In the genomic region with DNA sequence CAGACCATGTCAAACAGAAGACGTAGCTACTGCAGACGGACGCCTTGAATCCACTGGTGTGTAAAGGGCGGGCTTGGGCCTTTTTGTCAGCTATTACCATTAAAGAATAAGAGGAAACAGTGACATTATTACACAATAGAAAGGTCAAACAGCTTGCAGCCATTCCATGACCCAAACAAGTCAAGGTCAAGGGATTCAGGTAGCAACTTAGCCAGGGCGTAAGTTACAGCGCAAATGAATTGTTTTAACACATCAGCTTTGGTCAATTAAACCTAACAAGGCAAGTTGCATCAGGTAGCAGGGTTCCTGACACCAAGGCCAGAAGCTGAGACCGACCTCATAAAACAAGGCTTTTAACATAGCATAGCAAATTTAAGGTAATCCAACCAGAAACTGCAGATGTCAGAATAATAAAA, we compare ENCODE assay signal across 15 cellular contexts. TPM values are rescaled to one million over a fixed set of nuclear protein-coding genes. Genes with fewer than 3 reads are reported as not detected.
DNase-seq lines count a peak whose midpoint lies in the region; ATAC-seq, FAIRE-seq and TF ChIP-seq lines count a peak whose summit lies in the region.
"Had no signal": no experiment of that assay in that cellular context is flagged by ENCODE, and none has a peak within 500 bp of the region (broad histone marks: within the 10 kb centered on the region; RNA-seq: fewer than 3 reads in every experiment).

No MANE protein-coding gene starts in this region.

- H3K9ac ChIP-seq in HepG2 (ENCODE audit: insufficient read depth, low read depth, low read length) (no peak overlapping the region), subcutaneous abdominal adipose tissue (ENCODE audit: low read length in 5 of 5) (no peak overlapping the region)

- DNase-seq in NCI-H748 (lab: John Stamatoyannopoulos, UW; ENCODE audit: unreplicated experiment) (peak; percentile 44), NCI-H748 treated with DMSO at 0.1 percent for 48 hours (lab: John Stamatoyannopoulos, UW) (no peak), bronchial epithelial cell (ENCODE audit: low read depth) (no peak), HepG2 (ENCODE audit: low spot score) (no peak), GM10248 (ENCODE audit: extremely low spot score) (no peak), RCC 7860 (ENCODE audit: low spot score) (no peak)
- no peak for DNase-seq in CD4-positive, alpha-beta T cell
- DNase-seq: activated naive CD8-positive, alpha-beta T cell treated with anti-CD3 and anti-CD28 coated beads, Interleukin-2, amount 10 ng/mL, durations not matched to agents 7 days and 5 days; dorsolateral prefrontal cortex; lower lobe of right lung; naive thymus-derived CD4-positive, alpha-beta T cell; NCI-H226; ovary had no signal

- intact Hi-C loops in HepG2 (cut with micrococcal nuclease; ENCODE audit: unreplicated experiment): no loop called here
- intact Hi-C loops in CD4-positive, alpha-beta T cell (cut with DNase I, micrococcal nuclease): no loop called here

- ATAC-seq in HepG2: no peak
- no peak for ATAC-seq in CD4-positive, alpha-beta T cell (ENCODE audit: poor library complexity)
- ATAC-seq: lower lobe of right lung; naive thymus-derived CD4-positive, alpha-beta T cell had no signal

- in situ Hi-C loops in HepG2 (cut with HindIII; ENCODE audit: extremely low pct_ligation_motif_present, low pct_unique_long_range_greater_than_20kb): loop anchor here (10.0 to 25.0 kb wide), 2 partner anchors 64 to 89 kb away; no protein-coding TSS in a partner anchor

- H3K27ac ChIP-seq in HepG2 (ENCODE audit: extremely low read length, insufficient read depth, low read length) (no peak overlapping the region), subcutaneous abdominal adipose tissue (ENCODE audit: low read depth, low read length) (peak overlapping the region; percentile 21)
- H3K27ac ChIP-seq in CD4-positive, alpha-beta T cell (ENCODE audit: low read depth, low read length): no peak overlapping the region
- H3K27ac ChIP-seq: cardiac muscle cell, lower lobe of right lung, ovary had no signal

- no peak overlapping the region for H3K4me3 Mint-ChIP-seq in CD4-positive, alpha-beta T cell
- H3K4me3 Mint-ChIP-seq: activated naive CD8-positive, alpha-beta T cell treated with anti-CD3 and anti-CD28 coated beads, Interleukin-2, amount 10 ng/mL, durations not matched to agents 7 days and 5 days; naive thymus-derived CD4-positive, alpha-beta T cell had no signal

- peaks cover 52% of the 10 kb centered on the region for H3K27me3 Mint-ChIP-seq in CD4-positive, alpha-beta T cell

- no peaks in the 10 kb centered on the region for H3K27me3 ChIP-seq in bronchial epithelial cell (ENCODE audit: control insufficient read depth, insufficient read depth, low read length)
- H3K27me3 ChIP-seq in HepG2 (ENCODE audit: control insufficient read depth in 1 of 2, insufficient read depth in 2 of 2, low read length in 2 of 2): no peaks in the 10 kb centered on the region
- H3K27me3 ChIP-seq in subcutaneous abdominal adipose tissue (ENCODE audit: control insufficient read depth in 5 of 5, insufficient read depth in 4 of 5, low read length in 5 of 5): no peaks in the 10 kb centered on the region
- H3K27me3 ChIP-seq in CD4-positive, alpha-beta T cell (ENCODE audit: control insufficient read depth, insufficient read depth, low read length): no peaks in the 10 kb centered on the region
- H3K27me3 ChIP-seq: cardiac muscle cell, dorsolateral prefrontal cortex, ovary had no signal

- TF ChIP-seq EP300 in HepG2 (IDR thresholded peaks at IDR 0.05; ENCODE audit: low read depth in 2 of 2, low read length in 2 of 2): no peak
- TF ChIP-seq EP300 in HepG2 (CRISPR knock-in tag; IDR thresholded peaks at IDR 0.05; ENCODE audit: borderline replicate concordance): no peak

- H3K36me3 ChIP-seq in bronchial epithelial cell (ENCODE audit: control insufficient read depth, insufficient read depth, low read length) (peaks cover 1% of the 10 kb centered on the region), HepG2 (replicated peaks in 1 of 2; ENCODE audit: control insufficient read depth in 1 of 2, insufficient read depth in 2 of 2, low read length in 2 of 2) (no peaks in the 10 kb centered on the region), subcutaneous abdominal adipose tissue (ENCODE audit: control insufficient read depth in 5 of 5, insufficient read depth in 5 of 5, low read length in 5 of 5) (no peaks in the 10 kb centered on the region)
- H3K36me3 ChIP-seq: cardiac muscle cell, lower lobe of right lung, ovary had no signal

- no peak overlapping the region for H3K27ac Mint-ChIP-seq in CD4-positive, alpha-beta T cell
- H3K27ac Mint-ChIP-seq: activated naive CD8-positive, alpha-beta T cell treated with anti-CD3 and anti-CD28 coated beads, Interleukin-2, amount 10 ng/mL, durations not matched to agents 7 days and 5 days; naive thymus-derived CD4-positive, alpha-beta T cell had no signal

- no peaks in the 10 kb centered on the region for H3K4me1 Mint-ChIP-seq in CD4-positive, alpha-beta T cell (ENCODE audit: low read depth)
- H3K4me1 Mint-ChIP-seq: activated naive CD8-positive, alpha-beta T cell treated with anti-CD3 and anti-CD28 coated beads, Interleukin-2, amount 10 ng/mL, durations not matched to agents 7 days and 5 days; naive thymus-derived CD4-positive, alpha-beta T cell had no signal

- CTCF ChIA-PET in HepG2 (lab: Yijun Ruan, JAX; ENCODE audit: low intra/inter-chr PET ratio, low total read pairs): no interaction called here
- CTCF ChIA-PET in GM10248 (lab: Yijun Ruan, JAX): interaction anchor here (1.2 kb wide), 1 partner anchor 21 kb away, joined by 4 read pairs; no protein-coding TSS in a partner anchor
- CTCF ChIA-PET in CD4-positive, alpha-beta T cell (lab: Charles Lee): no interaction called here

- H3K4me1 ChIP-seq in HepG2 (ENCODE audit: insufficient read depth, low read length) (peaks cover 60% of the 10 kb centered on the region), subcutaneous abdominal adipose tissue (ENCODE audit: control insufficient read depth in 5 of 5, insufficient read depth in 5 of 5, low read length in 5 of 5) (peaks cover 0 to 61% (median 50%) of the 10 kb centered on the region in 5 donors)

- H3K9me3 Mint-ChIP-seq in CD4-positive, alpha-beta T cell: no peaks in the 10 kb centered on the region
- H3K9me3 Mint-ChIP-seq: activated naive CD8-positive, alpha-beta T cell treated with anti-CD3 and anti-CD28 coated beads, Interleukin-2, amount 10 ng/mL, durations not matched to agents 7 days and 5 days had no signal

- TF ChIP-seq CTCF in bronchial epithelial cell (IDR thresholded peaks at IDR 0.05; ENCODE audit: insufficient read depth, low read length, severe bottlenecking) (no peak), HepG2 (CRISPR knock-in tag; IDR thresholded peaks at IDR 0.05) (no peak), GM10248 (IDR thresholded peaks at IDR 0.05; ENCODE audit: control extremely low read depth, extremely low read depth, low read depth, missing control alignments) (no peak)
- no peak for TF ChIP-seq CTCF in CD4-positive, alpha-beta T cell (IDR thresholded peaks at IDR 0.05)

- no peak overlapping the region for H2AFZ ChIP-seq in HepG2 (ENCODE audit: low read length)

- no peaks in the 10 kb centered on the region for H4K20me1 ChIP-seq in HepG2 (ENCODE audit: insufficient read depth, low read length)

- BruUV-seq in HepG2 (replicated peaks; lab: Mats Ljungman, UMichigan): no TSS peak

- peak; percentile 32 for FAIRE-seq in bronchial epithelial cell (lab: Jason Lieb, UNC)
- no peak for FAIRE-seq in HepG2 (lab: Jason Lieb, UNC)
- FAIRE-seq in RCC 7860 (lab: Jason Lieb, UNC): no peak

- TF ChIP-seq POLR2A in HepG2 (IDR thresholded peaks at IDR 0.05; ENCODE audit: insufficient read depth in 1 of 2, low read depth in 2 of 2, low read length in 2 of 2): no peak

- H3K36me3 Mint-ChIP-seq in CD4-positive, alpha-beta T cell (ENCODE audit: low read depth): no peaks in the 10 kb centered on the region
- H3K36me3 Mint-ChIP-seq: activated naive CD8-positive, alpha-beta T cell treated with anti-CD3 and anti-CD28 coated beads, Interleukin-2, amount 10 ng/mL, durations not matched to agents 7 days and 5 days; naive thymus-derived CD4-positive, alpha-beta T cell had no signal

- H3K4me3 ChIP-seq in bronchial epithelial cell (ENCODE audit: low read depth, low read length): no peak overlapping the region
- no peak overlapping the region for H3K4me3 ChIP-seq in HepG2 (replicated peaks in 1 of 3; ENCODE audit: insufficient read depth in 1 of 3, low read depth in 2 of 3, low read length in 3 of 3)
- H3K4me3 ChIP-seq in subcutaneous abdominal adipose tissue (ENCODE audit: low read depth in 1 of 5, low read length in 5 of 5): peak overlapping the region in 1 of 5 donors; percentile 3
- H3K4me3 ChIP-seq: cardiac muscle cell, lower lobe of right lung, ovary had no signal

- POLR2A ChIA-PET in HepG2 (lab: Yijun Ruan, JAX): no interaction called here
- POLR2A ChIA-PET in GM10248 (lab: Yijun Ruan, JAX): no interaction called here
- POLR2A ChIA-PET in CD4-positive, alpha-beta T cell (lab: Charles Lee): no interaction called here

- H3K9me3 ChIP-seq in HepG2 (ENCODE audit: low read length) (no peaks in the 10 kb centered on the region), subcutaneous abdominal adipose tissue (ENCODE audit: control insufficient read depth in 5 of 5, low read length in 5 of 5) (no peaks in the 10 kb centered on the region)
- H3K9me3 ChIP-seq in CD4-positive, alpha-beta T cell (ENCODE audit: control insufficient read depth, low read length): no peaks in the 10 kb centered on the region
- H3K9me3 ChIP-seq: lower lobe of right lung, ovary had no signal

- TF ChIP-seq RAD21 in HepG2 (CRISPR knock-in tag; IDR thresholded peaks at IDR 0.05): no peak

- no peak overlapping the region for H3K4me2 ChIP-seq in HepG2 (ENCODE audit: low read depth, low read length)

- WGBS in HepG2 (ENCODE audit: low lambda C conversion rate): 42% methylated on average over 6 of the region's 7 CpGs

- H3K79me2 ChIP-seq in HepG2 (ENCODE audit: insufficient read depth, low read length): no peaks in the 10 kb centered on the region

RNA-seq across cellular contexts. Expression of a gene that starts 15.3 kb away (rescaled TPM):
- 11.6 and 11.9 TPM in 2 replicates for total RNA-seq in bronchial epithelial cell
- 2.4 and 4.6 TPM in 2 replicates for total RNA-seq in HepG2 (2016; rRNA removed; fragmentation: Illumina TruSeq; extraction: Trizol)
- total RNA-seq in HepG2 (2016; cell fraction: cytosol; rRNA removed; fragmentation: Illumina TruSeq; extraction: Trizol; ENCODE audit: low read depth): 4.1 TPM in 2 replicates
- total RNA-seq in HepG2 (2016; cell fraction: insoluble cytoplasmic fraction; rRNA removed; fragmentation: Illumina TruSeq; extraction: Trizol): 1.6 and 4.1 TPM in 2 replicates
- total RNA-seq in HepG2 (2016; cell fraction: membrane; rRNA removed; fragmentation: Illumina TruSeq; extraction: Trizol): 1.4 and 1.6 TPM in 2 replicates
- 18.2 and 18.4 TPM in 2 replicates for total RNA-seq in HepG2 (2016; cell fraction: nucleus; rRNA removed; fragmentation: Illumina TruSeq; extraction: Trizol)
- 0.98 and 1.4 TPM in 2 replicates for polyA plus RNA-seq in HepG2 (2011; rRNA removed)
- 0.17 and 0.32 TPM in 2 replicates for polyA plus RNA-seq in HepG2 (2011; cell fraction: cytosol; rRNA removed)
- polyA plus RNA-seq in HepG2 (2011; cell fraction: nucleus; rRNA removed): 3.9 and 4.5 TPM in 2 replicates
- polyA plus RNA-seq in HepG2 (2012): 1.1 and 1.7 TPM in 2 replicates
- polyA plus RNA-seq in HepG2 (2016; cell fraction: cytosol; fragmentation: Illumina TruSeq; extraction: Trizol; ENCODE audit: low read depth): 0.20 TPM in 2 replicates
- polyA plus RNA-seq in HepG2 (2016; cell fraction: insoluble cytoplasmic fraction; fragmentation: Illumina TruSeq; extraction: Trizol; ENCODE audit: low read depth): 1.4 and 1.7 TPM in 2 replicates
- 0.31 and 0.49 TPM in 2 replicates for polyA plus RNA-seq in HepG2 (2016; cell fraction: membrane; fragmentation: Illumina TruSeq; extraction: Trizol; ENCODE audit: low read depth)
- polyA plus RNA-seq in HepG2 (2016; cell fraction: nucleus; fragmentation: Illumina TruSeq; extraction: Trizol; ENCODE audit: insufficient read depth, low read depth): 5.7 and 6.1 TPM in 2 replicates
- 3.1 and 48.1 TPM in 2 replicates for polyA minus RNA-seq in HepG2 (2011; rRNA and poly(A)+ RNA removed; ENCODE audit: low replicate concordance)
- 1.1 and 3.5 TPM in 2 replicates for polyA minus RNA-seq in HepG2 (2011; cell fraction: cytosol; rRNA and poly(A)+ RNA removed)
- polyA minus RNA-seq in HepG2 (2011; cell fraction: nucleus; rRNA and poly(A)+ RNA removed): 25.6 and 28.5 TPM in 2 replicates
- total RNA-seq in CD4-positive, alpha-beta T cell: not detected
- total RNA-seq: activated naive CD8-positive, alpha-beta T cell treated with anti-CD3 and anti-CD28 coated beads, Interleukin-2, amount 10 ng/mL, durations not matched to agents 7 days and 5 days had no signal
- polyA plus RNA-seq: naive thymus-derived CD4-positive, alpha-beta T cell had no signal
